8 cellular contexts compared by ENCODE assay signal in genomic region chr16:85557976-85558589, GRCh38. TPM values are rescaled to one million over a fixed set of nuclear protein-coding genes. Genes with fewer than 3 reads are reported as not detected.
A peak's percentile ranks its signal among the peaks of the same experiment; 100 is the strongest.
DNase-seq lines count a peak whose midpoint lies in the region; ATAC-seq and TF ChIP-seq lines count a peak whose summit lies in the region.

No MANE protein-coding gene starts in this region.

- ATAC-seq in naive thymus-derived CD4-positive, alpha-beta T cell: no peak
- ATAC-seq in aorta (ENCODE audit: low FRiP score): no peak
- ATAC-seq in GM18870 (IDR thresholded peaks at IDR 0.05; ENCODE audit: unreplicated experiment): no peak

- H3K4me1 Mint-ChIP-seq in naive thymus-derived CD4-positive, alpha-beta T cell: peaks cover 18 to 41% (median 28%) of the 10 kb centered on the region in 7 donors

- DNase-seq in SIG-M5 treated with dmso at 0.1 percent for 504 hours (lab: John Stamatoyannopoulos, UW; ENCODE audit: unreplicated experiment) (peak; percentile 51), SIG-M5 (lab: John Stamatoyannopoulos, UW) (no peak), NCI-H510A (lab: John Stamatoyannopoulos, UW) (peak; percentile 63), coronary artery (ENCODE audit: low spot score) (no peak), aorta (no peak), SJCRH30 (no peak)
- peak in 2 of 9 donors; percentile 18 to 28 for DNase-seq in naive thymus-derived CD4-positive, alpha-beta T cell

- peak overlapping the region; percentile 79 to 96 (median 89) for H3K27ac Mint-ChIP-seq in naive thymus-derived CD4-positive, alpha-beta T cell

- H3K9me3 Mint-ChIP-seq in naive thymus-derived CD4-positive, alpha-beta T cell: no peaks in the 10 kb centered on the region

- H3K27me3 ChIP-seq in naive thymus-derived CD4-positive, alpha-beta T cell (ENCODE audit: control insufficient read depth in 2 of 2, insufficient read depth in 2 of 2, low read length in 2 of 2): no peaks in the 10 kb centered on the region
- H3K27me3 ChIP-seq in aorta (ENCODE audit: control insufficient read depth in 1 of 2, insufficient read depth in 2 of 2, low read length in 1 of 2) (no peaks in the 10 kb centered on the region), SJCRH30 (no peaks in the 10 kb centered on the region)

- H3K27ac ChIP-seq in coronary artery (peak overlapping the region; percentile 43 to 97), aorta (ENCODE audit: low read depth in 1 of 2, low read length in 2 of 2) (no peak overlapping the region), SJCRH30 (no peak overlapping the region)
- H3K27ac ChIP-seq in naive thymus-derived CD4-positive, alpha-beta T cell (ENCODE audit: low read depth, low read length): peak overlapping the region; percentile 83

- POLR2A ChIA-PET in naive thymus-derived CD4-positive, alpha-beta T cell (lab: Charles Lee): no interaction called here

- H3K36me3 ChIP-seq in naive thymus-derived CD4-positive, alpha-beta T cell (ENCODE audit: control insufficient read depth in 2 of 3, insufficient read depth in 3 of 3, low read length in 3 of 3): peaks cover 0 to 9% (median 0%) of the 10 kb centered on the region in 3 experiments
- no peaks in the 10 kb centered on the region for H3K36me3 ChIP-seq in aorta (ENCODE audit: control insufficient read depth in 1 of 2, insufficient read depth in 2 of 2, low read length in 1 of 2)
- no peaks in the 10 kb centered on the region for H3K36me3 ChIP-seq in SJCRH30

- peaks cover 0 to 5% (median 0%) of the 10 kb centered on the region in 5 donors for H3K27me3 Mint-ChIP-seq in naive thymus-derived CD4-positive, alpha-beta T cell

- H3K36me3 Mint-ChIP-seq in naive thymus-derived CD4-positive, alpha-beta T cell: peaks cover 0 to 6% (median 0%) of the 10 kb centered on the region in 5 donors

- 44 to 45% methylated on average over 12 of the region's 12 CpGs for WGBS in aorta, 2 donors

- H3K4me3 Mint-ChIP-seq in naive thymus-derived CD4-positive, alpha-beta T cell: peak overlapping the region; percentile 81 to 98 (median 90)

- CTCF ChIA-PET in naive thymus-derived CD4-positive, alpha-beta T cell (lab: Charles Lee): interaction anchor here (0.6 to 1.1 kb wide), 3 partner anchors 53 to 963 kb away, joined by 3 to 4 read pairs (median 3); no protein-coding TSS in a partner anchor

- no peaks in the 10 kb centered on the region for H3K9me3 ChIP-seq in naive thymus-derived CD4-positive, alpha-beta T cell (ENCODE audit: control insufficient read depth in 2 of 3, low read length in 3 of 3)
- H3K9me3 ChIP-seq in aorta (ENCODE audit: control insufficient read depth, low read length): no peaks in the 10 kb centered on the region
- no peaks in the 10 kb centered on the region for H3K9me3 ChIP-seq in SJCRH30 (replicated peaks)

- H3K4me1 ChIP-seq in naive thymus-derived CD4-positive, alpha-beta T cell (ENCODE audit: control insufficient read depth in 2 of 2, insufficient read depth in 2 of 2, low read length in 2 of 2): peaks cover 13 to 27% of the 10 kb centered on the region in 2 donors
- H3K4me1 ChIP-seq in aorta (ENCODE audit: control insufficient read depth in 1 of 2, insufficient read depth in 2 of 2, low read length in 2 of 2) (no peaks in the 10 kb centered on the region), SJCRH30 (peaks cover 12% of the 10 kb centered on the region; the same call in 1 of the 2 replicates)

- H3K4me3 ChIP-seq in coronary artery (peak overlapping the region; percentile 94), aorta (ENCODE audit: low read length in 2 of 2) (no peak overlapping the region), SJCRH30 (no peak overlapping the region)
- peak overlapping the region; percentile 84 for H3K4me3 ChIP-seq in naive thymus-derived CD4-positive, alpha-beta T cell (ENCODE audit: low read length)

- no peak for TF ChIP-seq CTCF in coronary artery (IDR thresholded peaks at IDR 0.05)

- intact Hi-C loops in naive thymus-derived CD4-positive, alpha-beta T cell (cut with micrococcal nuclease): loop anchor here (2.0 to 10.0 kb wide), 8 partner anchors 13 to 1834 kb away; partner anchors contain the start of genes GINS2 (in 2 of the 2), COX4I1 (in 1 of the 2), EMC8 (in 1 of the 2) and MAP1LC3B (in 1 of the 2)
- intact Hi-C loops in aorta (cut with DNase I): loop anchor here in 1 of 2 donors (5.0 to 10.0 kb wide), 2 partner anchors 49 to 93 kb away; no protein-coding TSS in a partner anchor

RNA-seq across cellular contexts. Expression of gene GSE1, which starts 55.0 kb away (rescaled TPM):
- total RNA-seq in naive thymus-derived CD4-positive, alpha-beta T cell: 10 to 100 TPM in 4 of 5 experiments, 1 to 10 TPM in 1; 8.7 to 69.2 (median 33.3) TPM
- under 1 TPM; 0.18 to 0.37 TPM for polyA plus RNA-seq in naive thymus-derived CD4-positive, alpha-beta T cell
- total RNA-seq in aorta: 100 to 1,000 TPM in 1 of 2 donors, 10 to 100 TPM in 1; 59.7 to 111 TPM
- polyA plus RNA-seq in aorta: 10 to 100 TPM in 1 of 2 donors, 1 to 10 TPM in 1; 3.9 to 11.7 TPM
- 31.1 and 33.8 TPM in 2 replicates for total RNA-seq in SJCRH30 (2014; rRNA removed; shearing (Covaris generic))

Comparison
In these comparisons a context has a peak if more than half of its experiments do, and no peak if none do; other contexts are left out.
1. DNase-seq: peak in SIG-M5 treated with dmso at 0.1 percent for 504 hours (single experiment) and NCI-H510A (single experiment); none in SIG-M5 (single experiment), coronary artery (single experiment), aorta (0 of 2) and SJCRH30 (0 of 2).
2. H3K27ac ChIP-seq: peak in coronary artery (2 of 2) and naive thymus-derived CD4-positive, alpha-beta T cell (single experiment); none in aorta (0 of 2) and SJCRH30 (single experiment).
3. H3K4me3 ChIP-seq: peak in coronary artery (single experiment) and naive thymus-derived CD4-positive, alpha-beta T cell (single experiment); none in aorta (0 of 2) and SJCRH30 (single experiment).